ENCODE assay signal across 1 cellular context in the genomic region with DNA sequence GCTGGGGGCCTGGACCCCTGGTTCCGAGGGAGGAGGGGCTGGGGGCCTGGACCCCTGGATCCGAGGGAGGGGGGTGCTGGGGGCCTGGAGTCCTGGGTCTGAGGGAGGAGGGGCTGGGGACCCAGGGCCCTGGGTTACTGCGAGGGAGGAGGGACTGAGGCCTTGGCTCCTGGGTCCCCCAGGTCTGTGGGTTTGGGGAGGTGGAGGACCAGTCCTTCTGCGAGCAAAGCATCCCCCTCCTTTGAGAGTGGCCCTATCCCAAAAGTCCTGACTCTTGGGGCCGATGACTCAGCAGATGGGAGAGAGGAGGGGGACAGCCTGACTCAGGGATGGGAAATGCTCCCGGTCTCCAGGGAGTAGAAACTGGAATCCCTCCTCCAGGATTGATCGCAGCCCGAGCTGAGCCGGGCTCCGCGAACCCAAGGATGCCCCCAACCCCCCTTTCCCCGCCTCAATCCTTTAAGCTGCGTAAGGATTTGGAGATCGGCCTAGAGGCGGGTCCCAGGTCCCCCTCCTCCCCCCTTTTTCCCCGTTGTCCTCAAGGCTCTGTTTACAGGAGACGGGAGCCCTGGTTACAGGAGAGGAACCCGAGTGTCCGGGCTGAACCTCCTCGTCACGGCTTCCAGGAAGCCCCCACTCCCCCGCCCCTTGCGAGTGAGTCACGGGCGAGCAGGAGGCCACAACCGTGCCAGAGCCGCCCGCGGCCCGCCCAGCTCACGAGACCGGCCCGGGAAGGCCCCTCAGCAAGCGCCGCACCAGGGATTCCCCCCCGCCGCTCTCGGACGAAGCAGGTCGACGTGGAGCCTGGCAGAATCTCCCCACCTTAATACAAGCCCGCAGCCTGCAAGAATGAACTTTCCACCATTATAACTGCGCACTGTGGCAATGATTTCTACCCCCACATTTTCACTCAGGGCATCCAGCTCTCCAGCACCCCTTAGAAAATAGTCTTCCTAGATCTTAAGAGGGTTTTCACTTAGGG.
TF ChIP-seq lines count a peak whose summit lies in the region.

No MANE protein-coding gene starts in this region.

TF ChIP-seq in HCT116, 20 proteins besides CTCF, POLR2A, EP300 and RAD21 (continued from another document):
- TF ChIP-seq, protein P1, sequence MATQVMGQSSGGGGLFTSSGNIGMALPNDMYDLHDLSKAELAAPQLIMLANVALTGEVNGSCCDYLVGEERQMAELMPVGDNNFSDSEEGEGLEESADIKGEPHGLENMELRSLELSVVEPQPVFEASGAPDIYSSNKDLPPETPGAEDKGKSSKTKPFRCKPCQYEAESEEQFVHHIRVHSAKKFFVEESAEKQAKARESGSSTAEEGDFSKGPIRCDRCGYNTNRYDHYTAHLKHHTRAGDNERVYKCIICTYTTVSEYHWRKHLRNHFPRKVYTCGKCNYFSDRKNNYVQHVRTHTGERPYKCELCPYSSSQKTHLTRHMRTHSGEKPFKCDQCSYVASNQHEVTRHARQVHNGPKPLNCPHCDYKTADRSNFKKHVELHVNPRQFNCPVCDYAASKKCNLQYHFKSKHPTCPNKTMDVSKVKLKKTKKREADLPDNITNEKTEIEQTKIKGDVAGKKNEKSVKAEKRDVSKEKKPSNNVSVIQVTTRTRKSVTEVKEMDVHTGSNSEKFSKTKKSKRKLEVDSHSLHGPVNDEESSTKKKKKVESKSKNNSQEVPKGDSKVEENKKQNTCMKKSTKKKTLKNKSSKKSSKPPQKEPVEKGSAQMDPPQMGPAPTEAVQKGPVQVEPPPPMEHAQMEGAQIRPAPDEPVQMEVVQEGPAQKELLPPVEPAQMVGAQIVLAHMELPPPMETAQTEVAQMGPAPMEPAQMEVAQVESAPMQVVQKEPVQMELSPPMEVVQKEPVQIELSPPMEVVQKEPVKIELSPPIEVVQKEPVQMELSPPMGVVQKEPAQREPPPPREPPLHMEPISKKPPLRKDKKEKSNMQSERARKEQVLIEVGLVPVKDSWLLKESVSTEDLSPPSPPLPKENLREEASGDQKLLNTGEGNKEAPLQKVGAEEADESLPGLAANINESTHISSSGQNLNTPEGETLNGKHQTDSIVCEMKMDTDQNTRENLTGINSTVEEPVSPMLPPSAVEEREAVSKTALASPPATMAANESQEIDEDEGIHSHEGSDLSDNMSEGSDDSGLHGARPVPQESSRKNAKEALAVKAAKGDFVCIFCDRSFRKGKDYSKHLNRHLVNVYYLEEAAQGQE (IDR thresholded peaks at IDR 0.05; ENCODE audit: low read depth), result no peak
